ENCODE assay signal across 23 cellular contexts in genomic region chr1:14840374-14840773, GRCh38.
A peak's percentile ranks its signal among the peaks of the same experiment; 100 is the strongest.
DNase-seq lines count a peak whose midpoint lies in the region; ATAC-seq, FAIRE-seq and TF ChIP-seq lines count a peak whose summit lies in the region.
"Had no signal": no experiment of that assay in that cellular context is flagged by ENCODE, and none has a peak within 500 bp of the region (broad histone marks: within the 10 kb centered on the region; RNA-seq: fewer than 3 reads in every experiment).

No MANE protein-coding gene starts in this region.

- H2BK20ac ChIP-seq in IMR-90 (ENCODE audit: low read depth, low read length) = peak overlapping the region; percentile 23; the same call in 1 of the 2 replicates

- no peak overlapping the region for H3K14ac ChIP-seq in IMR-90 (replicated peaks; ENCODE audit: low read depth, low read length)

- H3K9ac ChIP-seq in IMR-90 (ENCODE audit: low read depth, low read length) = no peak overlapping the region
- H3K9ac ChIP-seq: BLaER1 treated with 17β-estradiol and CSF1 and Interleukin-3, amounts not matched to agents 10 nM and 100 nM had no signal

- H3K4me2 ChIP-seq in IMR-90 (ENCODE audit: low read depth, low read length) = no peak overlapping the region
- H3K4me2 ChIP-seq: A549; BLaER1 treated with 17β-estradiol and CSF1 and Interleukin-3, amounts not matched to agents 10 nM and 100 nM had no signal

- 89% methylated on average over 3 of the region's 7 CpGs; no CpG with 5 or more reads in 1 of the 2 experiments for WGBS in IMR-90 (ENCODE audit: extremely low coverage in 2 of 2, insufficient read length in 1 of 2), 2 experiments
- WGBS in right lobe of liver (ENCODE audit: insufficient coverage, low coverage, low lambda C conversion rate, missing lambda C conversion rate) = 59% methylated on average over 3 of the region's 7 CpGs

- CTCF ChIA-PET in IMR-90 (lab: Yijun Ruan, JAX) = no interaction called here

- peak; percentile 83 for DNase-seq in DMS79 (lab: John Stamatoyannopoulos, UW)
- DNase-seq in IMR-90 = no peak
- DNase-seq in bronchial epithelial cell (ENCODE audit: low read depth) = no peak
- DNase-seq in right lobe of liver = no peak
- DNase-seq in T-helper 1 cell = no peak
- no peak for DNase-seq in left colon
- DNase-seq: 8988T; ACHN; AML-193; BE2C; CD4-positive, alpha-beta T cell; CD8-positive, alpha-beta memory T cell; DMS 273 treated with DMSO at 0.1 percent for 48 hours; DND-41; GOT3; HFFc6 had no signal

- H3K4me3 ChIP-seq in IMR-90 (ENCODE audit: insufficient read depth, low read depth, low read length) = no peak overlapping the region
- no peak overlapping the region for H3K4me3 ChIP-seq in bronchial epithelial cell (ENCODE audit: low read depth, low read length)
- H3K4me3 ChIP-seq in right lobe of liver = no peak overlapping the region
- H3K4me3 ChIP-seq: A549; BLaER1 treated with 17β-estradiol and CSF1 and Interleukin-3, amounts not matched to agents 10 nM and 100 nM; HAP-1 had no signal

- POLR2A ChIA-PET in IMR-90 (lab: Charles Lee; ENCODE audit: unreplicated experiment) = no interaction called here

- no peak for TF ChIP-seq RAD21 in IMR-90 (IDR thresholded peaks at IDR 0.05; ENCODE audit: low read length)

- peaks cover 4% of the 10 kb centered on the region; the same call in 1 of the 2 replicates for H3K9me1 ChIP-seq in IMR-90 (ENCODE audit: insufficient read depth, low read length)

- peaks cover 15% of the 10 kb centered on the region for H3K4me1 ChIP-seq in IMR-90 (ENCODE audit: control insufficient read depth, insufficient read depth, low read length)
- no peaks in the 10 kb centered on the region for H3K4me1 ChIP-seq in right lobe of liver
- H3K4me1 ChIP-seq: A549; BE2C; BLaER1 treated with 17β-estradiol and CSF1 and Interleukin-3, amounts not matched to agents 10 nM and 100 nM; HAP-1 had no signal

- H2BK5ac ChIP-seq in IMR-90 (ENCODE audit: low read depth, low read length, poor library complexity, severe bottlenecking) = no peak overlapping the region

- no peak overlapping the region for H4K8ac ChIP-seq in IMR-90 (ENCODE audit: low read depth in 2 of 2, low read length in 2 of 2)

- FAIRE-seq in bronchial epithelial cell (lab: Jason Lieb, UNC) = peak; percentile 84
- FAIRE-seq: A549, D721Med, G401.6, GM12892, H54 had no signal

- intact Hi-C loops in IMR-90 (cut with micrococcal nuclease) = no loop called here
- intact Hi-C loops in right lobe of liver (cut with DNase I) = no loop called here
- intact Hi-C loops in left colon (cut with DNase I, micrococcal nuclease) = no loop called here

- H3K36me3 ChIP-seq in IMR-90 (ENCODE audit: control insufficient read depth, insufficient read depth, low read length) (no peaks in the 10 kb centered on the region), bronchial epithelial cell (ENCODE audit: control insufficient read depth, insufficient read depth, low read length) (no peaks in the 10 kb centered on the region), right lobe of liver (no peaks in the 10 kb centered on the region)
- H3K36me3 ChIP-seq: BE2C, HAP-1 had no signal

- in situ Hi-C loops in IMR-90 (cut with MboI; ENCODE audit: low sequenced_read_pairs) = no loop called here

- no peak overlapping the region for H3K27ac ChIP-seq in IMR-90 (ENCODE audit: insufficient read depth, low read length)
- H3K27ac ChIP-seq in right lobe of liver = no peak overlapping the region
- H3K27ac ChIP-seq: A549; BLaER1 treated with 17β-estradiol and CSF1 and Interleukin-3, amounts not matched to agents 10 nM and 100 nM had no signal

- no peak overlapping the region for H2BK120ac ChIP-seq in IMR-90 (ENCODE audit: low read depth, low read length)

- dilution Hi-C loops in IMR-90 (cut with HindIII; ENCODE audit: low sequenced_read_pairs, unreplicated experiment) = no loop called here

- peak overlapping the region; percentile 43; the same call in 1 of the 2 replicates for H2AK5ac ChIP-seq in IMR-90 (ENCODE audit: low read depth, low read length)

- TF ChIP-seq POLR2A in IMR-90 (IDR thresholded peaks at IDR 0.05; ENCODE audit: low read depth, low read length) (no peak), right lobe of liver (IDR thresholded peaks at IDR 0.05) (no peak)

- H4K20me1 ChIP-seq in IMR-90 (ENCODE audit: insufficient read depth, low read length) = peaks cover 3% of the 10 kb centered on the region; the same call in 1 of the 2 replicates
- H4K20me1 ChIP-seq: BLaER1 treated with 17β-estradiol and CSF1 and Interleukin-3, amounts not matched to agents 10 nM and 100 nM had no signal

- no TSS peak for BruUV-seq in IMR-90 (replicated peaks; lab: Mats Ljungman, UMichigan)

- H3K79me1 ChIP-seq in IMR-90 (ENCODE audit: low read depth in 1 of 2, low read length in 2 of 2) = no peaks in the 10 kb centered on the region

- no peak overlapping the region for H3K23ac ChIP-seq in IMR-90 (ENCODE audit: low read depth, low read length)

- H3K4ac ChIP-seq in IMR-90 (ENCODE audit: low read depth, low read length) = peak overlapping the region; percentile 22; the same call in 1 of the 2 replicates

- H3K18ac ChIP-seq in IMR-90 (ENCODE audit: low read depth, low read length) = no peak overlapping the region

- no peak overlapping the region for H2AK9ac ChIP-seq in IMR-90 (replicated peaks; ENCODE audit: low read depth, low read length, poor library complexity)

- H2BK15ac ChIP-seq in IMR-90 (ENCODE audit: low read depth, low read length) = no peak overlapping the region

- no peaks in the 10 kb centered on the region; the same call in 1 of the 2 replicates for H3K27me3 ChIP-seq in IMR-90 (ENCODE audit: control insufficient read depth, insufficient read depth, low read length)
- no peaks in the 10 kb centered on the region for H3K27me3 ChIP-seq in bronchial epithelial cell (ENCODE audit: control insufficient read depth, insufficient read depth, low read length)
- H3K27me3 ChIP-seq in right lobe of liver = no peaks in the 10 kb centered on the region
- H3K27me3 ChIP-seq: BE2C; BLaER1 treated with 17β-estradiol and CSF1 and Interleukin-3, amounts not matched to agents 10 nM and 100 nM had no signal

- H4K91ac ChIP-seq in IMR-90 (ENCODE audit: insufficient read depth, low read depth, low read length) = no peak overlapping the region

- H3K9me3 ChIP-seq in IMR-90 (ENCODE audit: control insufficient read depth, insufficient read depth, low read length) (peaks cover 8% of the 10 kb centered on the region; the same call in 1 of the 2 replicates), right lobe of liver (peaks cover 0 to 3% (median 0%) of the 10 kb centered on the region in 4 donors)
- H3K9me3 ChIP-seq: BE2C had no signal

- no peak overlapping the region for H3K56ac ChIP-seq in IMR-90 (ENCODE audit: extremely low read depth, insufficient read depth, low read length)

- no peak overlapping the region for H4K5ac ChIP-seq in IMR-90 (ENCODE audit: low read depth, low read length)

- no peak for TF ChIP-seq CTCF in IMR-90 (conservative IDR thresholded peaks at IDR 0.05; ENCODE audit: low read depth, low read length)
- TF ChIP-seq CTCF in bronchial epithelial cell (IDR thresholded peaks at IDR 0.05; ENCODE audit: insufficient read depth, low read length, severe bottlenecking) = no peak
- no peak for TF ChIP-seq CTCF in right lobe of liver (IDR thresholded peaks at IDR 0.05)

- no peak overlapping the region for H2AFZ ChIP-seq in IMR-90 (replicated peaks; ENCODE audit: low read length, poor library complexity)

- ATAC-seq in IMR-90 (ENCODE audit: low read depth) (no peak), right lobe of liver (no peak), left colon (no peak)
- ATAC-seq: A549 had no signal

TF ChIP-seq in IMR-90, 13 proteins besides CTCF, POLR2A, EP300 and RAD21:
- no peak for TF ChIP-seq MXI1 (IDR thresholded peaks at IDR 0.05; ENCODE audit: borderline replicate concordance, low read depth, low read length)
- no peak for TF ChIP-seq MAZ (IDR thresholded peaks at IDR 0.05; ENCODE audit: borderline replicate concordance, low read depth, low read length)
- TF ChIP-seq SMC3 (IDR thresholded peaks at IDR 0.05; ENCODE audit: low read depth, low read length) = no peak
- TF ChIP-seq FOS (IDR thresholded peaks at IDR 0.05; ENCODE audit: low read depth, low read length) = no peak
- no peak for TF ChIP-seq CEBPB (IDR thresholded peaks at IDR 0.05; ENCODE audit: low read depth, low read length)
- TF ChIP-seq MAFK (IDR thresholded peaks at IDR 0.05; ENCODE audit: low read depth, low read length) = no peak
- TF ChIP-seq, protein P1, sequence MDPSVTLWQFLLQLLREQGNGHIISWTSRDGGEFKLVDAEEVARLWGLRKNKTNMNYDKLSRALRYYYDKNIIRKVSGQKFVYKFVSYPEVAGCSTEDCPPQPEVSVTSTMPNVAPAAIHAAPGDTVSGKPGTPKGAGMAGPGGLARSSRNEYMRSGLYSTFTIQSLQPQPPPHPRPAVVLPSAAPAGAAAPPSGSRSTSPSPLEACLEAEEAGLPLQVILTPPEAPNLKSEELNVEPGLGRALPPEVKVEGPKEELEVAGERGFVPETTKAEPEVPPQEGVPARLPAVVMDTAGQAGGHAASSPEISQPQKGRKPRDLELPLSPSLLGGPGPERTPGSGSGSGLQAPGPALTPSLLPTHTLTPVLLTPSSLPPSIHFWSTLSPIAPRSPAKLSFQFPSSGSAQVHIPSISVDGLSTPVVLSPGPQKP (IDR thresholded peaks at IDR 0.05; ENCODE audit: borderline replicate concordance, low read depth, low read length) = no peak
- no peak for TF ChIP-seq NFE2L2 (IDR thresholded peaks at IDR 0.05; ENCODE audit: low read depth, low read length)
- TF ChIP-seq RCOR1 (IDR thresholded peaks at IDR 0.05; ENCODE audit: insufficient replicate concordance, low read length) = no peak
- TF ChIP-seq RFX5 (IDR thresholded peaks at IDR 0.05; ENCODE audit: low read depth, low read length) = no peak
- no peak for TF ChIP-seq BHLHE40 (IDR thresholded peaks at IDR 0.05; ENCODE audit: low read depth, low read length)
- TF ChIP-seq USF2 (IDR thresholded peaks at IDR 0.05; ENCODE audit: low read depth, low read length) = no peak
- no peak for TF ChIP-seq CHD1 (IDR thresholded peaks at IDR 0.05; ENCODE audit: low read depth, low read length)
